In the genomic region with DNA sequence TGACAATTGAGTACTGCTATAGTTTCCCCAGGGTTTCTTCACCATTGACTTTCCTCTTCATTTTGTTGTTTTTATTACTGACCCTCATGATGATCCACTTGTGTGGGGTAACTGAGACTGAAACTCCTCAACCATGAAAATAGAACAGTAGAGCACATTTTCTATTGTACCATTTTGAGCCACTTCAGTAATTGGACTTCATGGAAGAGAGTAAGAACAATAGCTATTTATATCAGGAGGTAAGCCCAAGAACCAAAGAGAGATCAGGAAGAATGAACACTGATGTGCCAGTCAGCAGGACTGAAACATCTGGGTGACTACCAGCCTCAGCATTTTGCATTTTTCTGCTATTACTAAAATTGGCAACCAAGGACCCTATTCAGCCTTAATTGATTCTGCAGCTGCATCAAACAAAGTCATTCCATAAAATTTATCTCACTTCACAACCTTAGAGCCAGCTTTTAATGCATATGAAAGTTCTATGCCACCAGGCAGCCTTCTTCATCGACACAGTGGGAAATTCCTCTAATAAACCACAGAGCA, we compare ENCODE assay signal across 18 cellular contexts.
DNase-seq lines count a peak whose midpoint lies in the region; ATAC-seq lines count a peak whose summit lies in the region.
"Had no signal": no experiment of that assay in that cellular context is flagged by ENCODE, and none has a peak within 500 bp of the region (broad histone marks: within the 10 kb centered on the region; RNA-seq: fewer than 3 reads in every experiment).

No MANE protein-coding gene starts in this region.

- DNase-seq in NCI-H187 treated with DMSO at 0.1 percent for 48 hours (lab: John Stamatoyannopoulos, UW) = peak; percentile 29
- peak; percentile 47 for DNase-seq in foreskin melanocyte
- no peak for DNase-seq in T-helper 9 cell
- no peak for DNase-seq in NCI-H1930 (lab: John Stamatoyannopoulos, UW)
- DNase-seq in SHP77 treated with DMSO at 0.1 percent for 48 hours (lab: John Stamatoyannopoulos, UW) = no peak
- DNase-seq: 8988T; ACHN; Calu3; DMS79 treated with DMSO at 0.1 percent for 48 hours; NCI-H1694; NCI-H446; NCI-H526; NCI-H82; NK-92 treated with Interleukin-12 subunit alpha and Interleukin-12 subunit beta, amount 100 ng/mL, for 24 hours; PC-3 had no signal

- peak overlapping the region in 1 of 4 donors; percentile 67 for H3K4me3 Mint-ChIP-seq in IgD-negative memory B cell
- no peak overlapping the region for H3K4me3 Mint-ChIP-seq in stimulated activated memory B cell treated with anti-CD40 and anti-IgM and Interleukin-4, amounts not matched to agents 10 μg/mL and 1 μg/mL and 100 μg/mL, for 72 hours

- peaks cover 23 to 66% (median 44%) of the 10 kb centered on the region in 3 donors for H3K4me1 Mint-ChIP-seq in IgD-negative memory B cell
- H3K4me1 Mint-ChIP-seq in stimulated activated memory B cell treated with anti-CD40 and anti-IgM and Interleukin-4, amounts not matched to agents 10 μg/mL and 1 μg/mL and 100 μg/mL, for 72 hours = peaks cover 62% of the 10 kb centered on the region

- no peaks in the 10 kb centered on the region for H3K27me3 Mint-ChIP-seq in IgD-negative memory B cell
- no peaks in the 10 kb centered on the region for H3K27me3 Mint-ChIP-seq in stimulated activated memory B cell treated with anti-CD40 and anti-IgM and Interleukin-4, amounts not matched to agents 10 μg/mL and 1 μg/mL and 100 μg/mL, for 72 hours

- H3K9me3 Mint-ChIP-seq in IgD-negative memory B cell = peaks cover 1 to 4% (median 2%) of the 10 kb centered on the region in 3 donors
- H3K9me3 Mint-ChIP-seq in stimulated activated memory B cell treated with anti-CD40 and anti-IgM and Interleukin-4, amounts not matched to agents 10 μg/mL and 1 μg/mL and 100 μg/mL, for 72 hours = no peaks in the 10 kb centered on the region

- peaks cover 12% of the 10 kb centered on the region for H3K36me3 Mint-ChIP-seq in IgD-negative memory B cell
- H3K36me3 Mint-ChIP-seq in stimulated activated memory B cell treated with anti-CD40 and anti-IgM and Interleukin-4, amounts not matched to agents 10 μg/mL and 1 μg/mL and 100 μg/mL, for 72 hours = peaks cover 64% of the 10 kb centered on the region

- H3K27ac Mint-ChIP-seq in IgD-negative memory B cell = peak overlapping the region in 2 of 3 donors; percentile 16 to 49
- H3K27ac Mint-ChIP-seq in stimulated activated memory B cell treated with anti-CD40 and anti-IgM and Interleukin-4, amounts not matched to agents 10 μg/mL and 1 μg/mL and 100 μg/mL, for 72 hours = peak overlapping the region; percentile 72

- no peak for ATAC-seq in stimulated activated memory B cell treated with anti-CD40 and anti-IgM and Interleukin-4, amounts not matched to agents 10 μg/mL and 1 μg/mL and 100 μg/mL, for 72 hours
- ATAC-seq: PC-3, Right ventricle myocardium inferior had no signal

Comparison
In these comparisons a context has a peak if more than half of its experiments do, and no peak if none do; other contexts are left out.
1. DNase-seq: peak in NCI-H187 treated with DMSO at 0.1 percent for 48 hours (single experiment) and foreskin melanocyte (single experiment); none in T-helper 9 cell (single experiment), NCI-H1930 (0 of 2) and SHP77 treated with DMSO at 0.1 percent for 48 hours (single experiment).